Comparison of ENCODE assay signal across 9 cellular contexts in the genomic region with DNA sequence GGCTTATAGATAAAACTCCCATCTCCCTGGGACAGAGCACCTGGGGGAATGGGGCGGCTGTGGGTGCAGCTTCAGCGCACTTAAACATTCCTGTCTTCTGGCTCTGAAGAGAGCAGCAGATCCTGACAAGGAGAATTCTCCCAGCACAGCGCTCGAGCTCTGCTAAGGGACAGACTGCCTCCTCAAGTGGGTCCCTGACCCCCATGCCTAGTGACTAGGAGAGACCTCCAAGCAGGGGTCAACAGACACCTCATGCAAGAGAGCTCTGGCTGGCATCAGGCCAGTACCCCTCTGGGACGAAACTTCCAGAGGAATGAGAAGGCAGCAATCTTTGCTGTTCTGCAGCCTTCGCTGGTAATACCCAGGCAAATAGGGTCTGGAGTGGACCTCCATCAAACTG. TPM values are rescaled to one million over a fixed set of nuclear protein-coding genes. Genes with fewer than 3 reads are reported as not detected.
"Had no signal": no experiment of that assay in that cellular context is flagged by ENCODE, and none has a peak within 500 bp of the region (broad histone marks: within the 10 kb centered on the region; RNA-seq: fewer than 3 reads in every experiment).

No MANE protein-coding gene starts in this region.

- DNase-seq: GOT3, H9, HCEC 1CT, KBM-7 had no signal

- H3K27ac ChIP-seq: HL-60 had no signal

- ATAC-seq: HepG2 had no signal

RNA-seq across cellular contexts. Expression of a gene that starts 28.1 kb away (rescaled TPM):
- polyA plus RNA-seq: IgD-negative memory B cell had no signal

RNA-seq across cellular contexts. Expression of a gene that starts 31.5 kb away (rescaled TPM):
- total RNA-seq: H4, HepG2, HT1080 had no signal
- polyA plus RNA-seq: HepG2 had no signal
